In the genomic region with DNA sequence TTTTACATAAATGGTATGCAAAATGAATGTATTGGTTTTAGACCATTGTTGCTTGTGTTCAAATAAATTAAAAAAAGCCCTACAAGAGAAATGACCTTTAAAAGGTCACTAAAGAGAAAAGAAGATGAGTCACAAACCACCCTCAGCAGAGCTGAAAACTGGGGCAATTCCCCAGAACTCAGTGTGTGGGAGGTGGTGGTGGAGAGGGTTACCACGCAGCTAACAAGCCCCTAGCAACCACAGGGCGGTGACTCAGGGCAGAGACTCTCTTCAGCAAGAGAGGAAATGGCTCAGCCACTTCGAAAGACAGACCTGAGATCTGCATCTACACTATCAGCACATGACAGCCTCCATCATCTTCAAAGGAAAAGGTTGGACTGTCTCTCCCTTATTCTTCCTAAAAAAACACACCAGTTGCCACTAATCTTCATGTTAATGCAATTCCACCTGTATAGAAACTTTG, we compare ENCODE assay signal across 8 cellular contexts. TPM values are rescaled to one million over a fixed set of nuclear protein-coding genes. Genes with fewer than 3 reads are reported as not detected.
DNase-seq lines count a peak whose midpoint lies in the region; ATAC-seq lines count a peak whose summit lies in the region.

No MANE protein-coding gene starts in this region.

- peak; percentile 99 for ATAC-seq in HG02981 (IDR thresholded peaks at IDR 0.05; ENCODE audit: unreplicated experiment)
- ATAC-seq in activated T-helper 17 cell treated with anti-CD3 and anti-CD28 coated beads, Interleukin-2, amount 50 U/mL, for 72 hours (replicated peaks), result peak; percentile 93

- peak overlapping the region; percentile 97 for H3K27ac Mint-ChIP-seq in activated T-helper 17 cell treated with anti-CD3 and anti-CD28 coated beads, Interleukin-2, amount 50 U/mL, for 72 hours

- peak; percentile 6 for DNase-seq in DMS 273 (lab: John Stamatoyannopoulos, UW; ENCODE audit: unreplicated experiment)
- DNase-seq in DMS 273 treated with DMSO at 0.1 percent for 48 hours (lab: John Stamatoyannopoulos, UW), result no peak
- DNase-seq in RKO (ENCODE audit: low spot score), result peak; percentile 68
- DNase-seq in iPS-NIHi7 (ENCODE audit: extremely low spot score), result peak; percentile 67
- DNase-seq in stimulated activated CD8-positive, alpha-beta memory T cell treated with anti-CD3 and anti-CD28 coated beads, Interleukin-2, amount 100 ng/mL, for 48 hours (ENCODE audit: low read depth in 2 of 2), result peak; percentile 81 to 90
- DNase-seq in medulla oblongata (ENCODE audit: extremely low spot score), result no peak

- peaks cover 56% of the 10 kb centered on the region for H3K4me1 Mint-ChIP-seq in activated T-helper 17 cell treated with anti-CD3 and anti-CD28 coated beads, Interleukin-2, amount 50 U/mL, for 72 hours

- no peaks in the 10 kb centered on the region for H3K27me3 Mint-ChIP-seq in activated T-helper 17 cell treated with anti-CD3 and anti-CD28 coated beads, Interleukin-2, amount 50 U/mL, for 72 hours

- H3K9me3 Mint-ChIP-seq in activated T-helper 17 cell treated with anti-CD3 and anti-CD28 coated beads, Interleukin-2, amount 50 U/mL, for 72 hours, result no peaks in the 10 kb centered on the region

- peak overlapping the region; percentile 80 for H3K4me3 Mint-ChIP-seq in activated T-helper 17 cell treated with anti-CD3 and anti-CD28 coated beads, Interleukin-2, amount 50 U/mL, for 72 hours

- peaks cover 6% of the 10 kb centered on the region for H3K36me3 Mint-ChIP-seq in activated T-helper 17 cell treated with anti-CD3 and anti-CD28 coated beads, Interleukin-2, amount 50 U/mL, for 72 hours (ENCODE audit: low read depth)

RNA-seq across cellular contexts. Expression of a gene that starts 29.4 kb away (rescaled TPM):
- 100 to 1,000 TPM in 1 of 2 donors, 10 to 100 TPM in 1; 80.6 to 129 TPM for total RNA-seq in activated T-helper 17 cell treated with anti-CD3 and anti-CD28 coated beads, Interleukin-2, amount 50 U/mL, for 72 hours

RNA-seq across cellular contexts. Expression of a gene that starts 45.5 kb away (rescaled TPM):
- total RNA-seq in activated T-helper 17 cell treated with anti-CD3 and anti-CD28 coated beads, Interleukin-2, amount 50 U/mL, for 72 hours, result 10 to 100 TPM; 56.8 to 71.8 TPM

Comparison
In these comparisons a context has a peak if more than half of its experiments do, and no peak if none do; other contexts are left out.
1. DNase-seq: peak in DMS 273 (single experiment), RKO (single experiment), iPS-NIHi7 (single experiment) and stimulated activated CD8-positive, alpha-beta memory T cell treated with anti-CD3 and anti-CD28 coated beads, Interleukin-2, amount 100 ng/mL, for 48 hours (2 of 2); none in DMS 273 treated with DMSO at 0.1 percent for 48 hours (single experiment) and medulla oblongata (single experiment).